33 cellular contexts compared by ENCODE assay signal in the genomic region with DNA sequence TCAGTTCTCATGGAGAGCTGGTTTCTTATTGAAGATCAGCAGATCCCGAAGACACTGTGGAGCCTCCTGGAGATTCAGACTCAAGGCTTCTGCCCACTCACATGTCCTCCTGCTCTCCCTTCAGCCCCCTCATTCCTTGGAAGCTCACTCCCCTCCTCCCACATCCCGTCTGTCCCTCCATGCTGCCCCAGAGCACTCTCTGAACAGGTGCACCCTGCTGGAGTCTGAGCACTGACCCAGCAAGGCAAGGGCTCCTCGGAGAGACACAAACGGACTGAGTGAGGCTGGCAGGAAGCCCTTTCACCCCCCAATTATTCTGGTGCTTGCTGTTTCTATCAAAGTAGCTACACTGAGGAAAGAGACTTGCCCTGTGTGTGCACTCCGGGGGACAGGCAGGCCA.
"Had no signal": no experiment of that assay in that cellular context is flagged by ENCODE, and none has a peak within 500 bp of the region (broad histone marks: within the 10 kb centered on the region; RNA-seq: fewer than 3 reads in every experiment).

No MANE protein-coding gene starts in this region.

- H3K36me3 ChIP-seq: brain microvascular endothelial cell, breast epithelium had no signal

- H3K4me3 Mint-ChIP-seq: activated B cell treated with CpG ODN at 0.5 μM for 24 hours; activated CD4-positive, alpha-beta memory T cell treated with anti-CD3 and anti-CD28 coated beads, Interleukin-2, amount 10 ng/mL, durations not matched to agents 7 days and 5 days; activated CD4-positive, alpha-beta T cell treated with anti-CD3 and anti-CD28 coated beads, Interleukin-2, amount 10 ng/mL, durations not matched to agents 24 days and 14 days; activated CD8-positive, alpha-beta memory T cell treated with anti-CD3 and anti-CD28 coated beads, Interleukin-2, amount 10 ng/mL, durations not matched to agents 7 days and 5 days; activated CD8-positive, alpha-beta T cell treated with anti-CD3 and anti-CD28 coated beads, Interleukin-2, amount 10 ng/mL, durations not matched to agents 7 days and 5 days; activated naive CD4-positive, alpha-beta T cell treated with anti-CD3 and anti-CD28 coated beads, Interleukin-2, amount 10 ng/mL, durations not matched to agents 7 days and 5 days; activated naive CD4-positive, alpha-beta T cell treated with anti-CD3 and anti-CD28 coated beads, Interleukin-2, amount 50 U/mL, for 24 hours; activated naive CD8-positive, alpha-beta T cell; activated naive CD8-positive, alpha-beta T cell treated with anti-CD3 and anti-CD28 coated beads, Interleukin-2, amount 10 ng/mL, durations not matched to agents 7 days and 5 days; activated naive CD8-positive, alpha-beta T cell treated with anti-CD3 and anti-CD28 coated beads, Interleukin-2, amount 50 U/mL, for 24 hours; activated T-cell treated with anti-CD3 and anti-CD28 coated beads, Interleukin-2, amount 50 U/mL, for 24 hours; T-helper 1 cell treated with Interleukin-12 subunit alpha and Interleukin-12 subunit beta and Interleukin-4 antibody, amounts not matched to agents 30 μg/mL and 1 μg/mL, for 36 hours; T-helper 2 cell treated with Interferon-gamma antibody and Interleukin-4, amounts not matched to agents 5 μg/mL and 100 μg/mL, for 36 hours had no signal

- H3K9me3 ChIP-seq: body of pancreas, breast epithelium had no signal

- H3K9me3 Mint-ChIP-seq: activated B cell treated with CpG ODN at 0.5 μM for 24 hours; activated CD4-positive, alpha-beta memory T cell treated with anti-CD3 and anti-CD28 coated beads, Interleukin-2, amount 10 ng/mL, durations not matched to agents 7 days and 5 days; activated CD4-positive, alpha-beta T cell treated with anti-CD3 and anti-CD28 coated beads, Interleukin-2, amount 10 ng/mL, durations not matched to agents 24 days and 14 days; activated naive CD4-positive, alpha-beta T cell treated with anti-CD3 and anti-CD28 coated beads, Interleukin-2, amount 10 ng/mL, durations not matched to agents 7 days and 5 days; activated naive CD4-positive, alpha-beta T cell treated with anti-CD3 and anti-CD28 coated beads, Interleukin-2, amount 50 U/mL, for 24 hours; activated naive CD8-positive, alpha-beta T cell treated with anti-CD3 and anti-CD28 coated beads, Interleukin-2, amount 10 ng/mL, durations not matched to agents 7 days and 5 days; activated naive CD8-positive, alpha-beta T cell treated with anti-CD3 and anti-CD28 coated beads, Interleukin-2, amount 50 U/mL, for 24 hours; activated T-cell treated with anti-CD3 and anti-CD28 coated beads, Interleukin-2, amount 50 U/mL, for 24 hours; activated T-helper 2 cell treated with anti-CD3 and anti-CD28 coated beads, Interferon-gamma antibody, Interleukin-2, Interleukin-4, amounts not matched to agents 10 μg/mL and 5 μg/mL and 100 μg/mL, durations not matched to agents 14 hours and 24 hours and 36 hours; T-helper 1 cell treated with Interleukin-12 subunit alpha and Interleukin-12 subunit beta and Interleukin-4 antibody, amounts not matched to agents 30 μg/mL and 1 μg/mL, for 36 hours; T-helper 2 cell treated with Interferon-gamma antibody and Interleukin-4, amounts not matched to agents 5 μg/mL and 100 μg/mL, for 36 hours had no signal

- H3K4me3 ChIP-seq: body of pancreas, breast epithelium had no signal

- H3K27me3 ChIP-seq: body of pancreas, brain microvascular endothelial cell had no signal

- H3K27ac Mint-ChIP-seq: activated B cell treated with CpG ODN at 0.5 μM for 24 hours; activated CD4-positive, alpha-beta memory T cell treated with anti-CD3 and anti-CD28 coated beads, Interleukin-2, amount 10 ng/mL, durations not matched to agents 7 days and 5 days; activated CD4-positive, alpha-beta T cell treated with anti-CD3 and anti-CD28 coated beads, Interleukin-2, amount 10 ng/mL, durations not matched to agents 24 days and 14 days; activated CD8-positive, alpha-beta memory T cell treated with anti-CD3 and anti-CD28 coated beads, Interleukin-2, amount 10 ng/mL, durations not matched to agents 7 days and 5 days; activated CD8-positive, alpha-beta T cell treated with anti-CD3 and anti-CD28 coated beads, Interleukin-2, amount 10 ng/mL, durations not matched to agents 7 days and 5 days; activated naive CD4-positive, alpha-beta T cell treated with anti-CD3 and anti-CD28 coated beads, Interleukin-2, amount 10 ng/mL, durations not matched to agents 7 days and 5 days; activated naive CD4-positive, alpha-beta T cell treated with anti-CD3 and anti-CD28 coated beads, Interleukin-2, amount 50 U/mL, for 24 hours; activated naive CD8-positive, alpha-beta T cell; activated naive CD8-positive, alpha-beta T cell treated with anti-CD3 and anti-CD28 coated beads, Interleukin-2, amount 10 ng/mL, durations not matched to agents 7 days and 5 days; activated naive CD8-positive, alpha-beta T cell treated with anti-CD3 and anti-CD28 coated beads, Interleukin-2, amount 50 U/mL, for 24 hours; activated T-cell treated with anti-CD3 and anti-CD28 coated beads, Interleukin-2, amount 50 U/mL, for 24 hours; activated T-helper 2 cell treated with anti-CD3 and anti-CD28 coated beads, Interferon-gamma antibody, Interleukin-2, Interleukin-4, amounts not matched to agents 10 μg/mL and 5 μg/mL and 100 μg/mL, durations not matched to agents 14 hours and 24 hours and 36 hours; T-helper 1 cell treated with Interleukin-12 subunit alpha and Interleukin-12 subunit beta and Interleukin-4 antibody, amounts not matched to agents 30 μg/mL and 1 μg/mL, for 36 hours; T-helper 2 cell treated with Interferon-gamma antibody and Interleukin-4, amounts not matched to agents 5 μg/mL and 100 μg/mL, for 36 hours had no signal

- DNase-seq: activated B cell treated with CpG ODN at 0.5 μM for 24 hours; activated CD4-positive, alpha-beta memory T cell treated with anti-CD3 and anti-CD28 coated beads, Interleukin-2, amount 10 ng/mL, durations not matched to agents 7 days and 5 days; activated CD4-positive, alpha-beta T cell treated with anti-CD3 and anti-CD28 coated beads for 4 hours; activated CD4-positive, alpha-beta T cell treated with anti-CD3 and anti-CD28 coated beads, Interleukin-2, amount 10 ng/mL, durations not matched to agents 24 days and 14 days; activated CD4-positive, alpha-beta T cell treated with anti-CD3 and anti-CD28 coated beads, Interleukin-2, amount 50 U/mL, for 1 hour; activated CD4-positive, alpha-beta T cell treated with anti-CD3 and anti-CD28 coated beads, Interleukin-2, amount 50 U/mL, for 48 hours; activated CD4-positive, CD25-positive, alpha-beta regulatory T cell treated with anti-CD3 and anti-CD28 coated beads, Interleukin-2, amount 50 U/mL, for 72 hours; activated CD8-positive, alpha-beta memory T cell treated with anti-CD3 and anti-CD28 coated beads for 24 hours; activated CD8-positive, alpha-beta memory T cell treated with anti-CD3 and anti-CD28 coated beads, Interleukin-2, amount 10 ng/mL, durations not matched to agents 7 days and 5 days; activated CD8-positive, alpha-beta memory T cell treated with anti-CD3 and anti-CD28 coated beads, Interleukin-2, amount 50 U/mL, for 48 hours; activated CD8-positive, alpha-beta T cell treated with anti-CD3 and anti-CD28 coated beads, Interleukin-2, amount 10 ng/mL, durations not matched to agents 7 days and 5 days; activated effector memory CD4-positive, alpha-beta T cell treated with Interleukin-2 at 50 U/mL for 16 hours; activated gamma-delta T cell; activated naive CD4-positive, alpha-beta T cell treated with anti-CD3 and anti-CD28 coated beads, Interleukin-2, amount 10 ng/mL, durations not matched to agents 7 days and 5 days; activated naive CD4-positive, alpha-beta T cell treated with Interleukin-2 at 50 U/mL for 16 hours; activated naive CD8-positive, alpha-beta T cell treated with anti-CD3 and anti-CD28 coated beads, Interleukin-2, amount 10 ng/mL, durations not matched to agents 7 days and 5 days; activated naive CD8-positive, alpha-beta T cell treated with anti-CD3 and anti-CD28 coated beads, Interleukin-2, amount 50 U/mL, for 24 hours; activated T-cell treated with anti-CD3 and anti-CD28 coated beads, Interleukin-2, amount 50 U/mL, for 24 hours; activated T-cell treated with anti-CD3 and anti-CD28 coated beads, Interleukin-2, amount 50 U/mL, for 48 hours; aorta; body of pancreas; brain microvascular endothelial cell; central memory CD4-positive, alpha-beta T cell; T-helper 1 cell; T-helper 2 cell; T-helper 9 cell had no signal

- H3K36me3 Mint-ChIP-seq: activated CD8-positive, alpha-beta memory T cell treated with anti-CD3 and anti-CD28 coated beads, Interleukin-2, amount 10 ng/mL, durations not matched to agents 7 days and 5 days; activated naive CD4-positive, alpha-beta T cell treated with anti-CD3 and anti-CD28 coated beads, Interleukin-2, amount 10 ng/mL, durations not matched to agents 7 days and 5 days; activated naive CD4-positive, alpha-beta T cell treated with anti-CD3 and anti-CD28 coated beads, Interleukin-2, amount 50 U/mL, for 24 hours; activated naive CD8-positive, alpha-beta T cell; activated naive CD8-positive, alpha-beta T cell treated with anti-CD3 and anti-CD28 coated beads, Interleukin-2, amount 10 ng/mL, durations not matched to agents 7 days and 5 days had no signal

- H3K4me1 ChIP-seq: body of pancreas, breast epithelium had no signal

- H3K27ac ChIP-seq: body of pancreas, brain microvascular endothelial cell, breast epithelium, VCaP had no signal

- ATAC-seq: activated CD8-positive, alpha-beta memory T cell treated with anti-CD3 and anti-CD28 coated beads, Interleukin-2, amount 10 ng/mL, durations not matched to agents 7 days and 5 days; activated CD8-positive, alpha-beta T cell treated with anti-CD3 and anti-CD28 coated beads, Interleukin-2, amount 10 ng/mL, durations not matched to agents 7 days and 5 days; activated naive CD8-positive, alpha-beta T cell treated with anti-CD3 and anti-CD28 coated beads, Interleukin-2, amount 50 U/mL, for 24 hours; body of pancreas had no signal

- H3K4me1 Mint-ChIP-seq: activated B cell treated with CpG ODN at 0.5 μM for 24 hours; activated CD4-positive, alpha-beta memory T cell treated with anti-CD3 and anti-CD28 coated beads, Interleukin-2, amount 10 ng/mL, durations not matched to agents 7 days and 5 days; activated CD4-positive, alpha-beta T cell treated with anti-CD3 and anti-CD28 coated beads, Interleukin-2, amount 10 ng/mL, durations not matched to agents 24 days and 14 days; activated CD8-positive, alpha-beta memory T cell treated with anti-CD3 and anti-CD28 coated beads, Interleukin-2, amount 10 ng/mL, durations not matched to agents 7 days and 5 days; activated naive CD4-positive, alpha-beta T cell treated with anti-CD3 and anti-CD28 coated beads, Interleukin-2, amount 10 ng/mL, durations not matched to agents 7 days and 5 days; activated naive CD4-positive, alpha-beta T cell treated with anti-CD3 and anti-CD28 coated beads, Interleukin-2, amount 50 U/mL, for 24 hours; activated naive CD8-positive, alpha-beta T cell treated with anti-CD3 and anti-CD28 coated beads, Interleukin-2, amount 10 ng/mL, durations not matched to agents 7 days and 5 days; activated naive CD8-positive, alpha-beta T cell treated with anti-CD3 and anti-CD28 coated beads, Interleukin-2, amount 50 U/mL, for 24 hours had no signal

- H3K27me3 Mint-ChIP-seq: activated B cell treated with CpG ODN at 0.5 μM for 24 hours; activated CD4-positive, alpha-beta memory T cell treated with anti-CD3 and anti-CD28 coated beads, Interleukin-2, amount 10 ng/mL, durations not matched to agents 7 days and 5 days; activated CD4-positive, alpha-beta T cell treated with anti-CD3 and anti-CD28 coated beads, Interleukin-2, amount 10 ng/mL, durations not matched to agents 24 days and 14 days; activated CD8-positive, alpha-beta memory T cell treated with anti-CD3 and anti-CD28 coated beads, Interleukin-2, amount 10 ng/mL, durations not matched to agents 7 days and 5 days; activated naive CD4-positive, alpha-beta T cell treated with anti-CD3 and anti-CD28 coated beads, Interleukin-2, amount 10 ng/mL, durations not matched to agents 7 days and 5 days; activated T-cell treated with anti-CD3 and anti-CD28 coated beads, Interleukin-2, amount 50 U/mL, for 24 hours had no signal
